Comparison of ENCODE assay signal across 25 cellular contexts in genomic region chr1:24177161-24177560, GRCh38. TPM values are rescaled to one million over a fixed set of nuclear protein-coding genes. Genes with fewer than 3 reads are reported as not detected.
"Had no signal": no experiment of that assay in that cellular context is flagged by ENCODE, and none has a peak within 500 bp of the region (broad histone marks: within the 10 kb centered on the region; RNA-seq: fewer than 3 reads in every experiment).

No MANE protein-coding gene starts in this region.

- DNase-seq: activated CD4-positive, alpha-beta memory T cell treated with anti-CD3 and anti-CD28 coated beads, Interleukin-2, amount 10 ng/mL, durations not matched to agents 7 days and 5 days; activated CD4-positive, alpha-beta T cell treated with anti-CD3 and anti-CD28 coated beads, Interleukin-2, amount 10 ng/mL, durations not matched to agents 7 days and 5 days; activated CD4-positive, CD25-positive, alpha-beta regulatory T cell; activated gamma-delta T cell treated with Interleukin-2 at 50 U/mL for 16 hours; activated naive CD4-positive, alpha-beta T cell treated with anti-CD3 and anti-CD28 coated beads, Interleukin-2, amount 10 ng/mL, durations not matched to agents 7 days and 5 days; activated naive CD8-positive, alpha-beta T cell treated with anti-CD3 and anti-CD28 coated beads for 36 hours; activated T-cell treated with anti-CD3 and anti-CD28 coated beads for 4 hours; activated T-cell treated with anti-CD3 and anti-CD28 coated beads, Interleukin-2, amount 50 U/mL, for 48 hours; brain microvascular endothelial cell; cerebellar nuclear complex; Kasumi-1; NCI-H1105 treated with DMSO at 0.1 percent for 48 hours; NCI-H1930; NCI-H2107; NCI-H510A treated with DMSO at 0.1 percent for 48 hours; NCI-H774; PC-3; SIG-M5; T-cell; T-helper 2 cell; T1000 had no signal

- H3K4me1 Mint-ChIP-seq: activated CD4-positive, alpha-beta memory T cell treated with anti-CD3 and anti-CD28 coated beads, Interleukin-2, amount 10 ng/mL, durations not matched to agents 7 days and 5 days; activated CD4-positive, alpha-beta T cell treated with anti-CD3 and anti-CD28 coated beads, Interleukin-2, amount 10 ng/mL, durations not matched to agents 7 days and 5 days; activated naive CD4-positive, alpha-beta T cell treated with anti-CD3 and anti-CD28 coated beads, Interleukin-2, amount 10 ng/mL, durations not matched to agents 7 days and 5 days; activated naive CD8-positive, alpha-beta T cell treated with anti-CD3 and anti-CD28 coated beads for 36 hours had no signal

- H3K4me3 ChIP-seq: cardiac muscle cell had no signal

- FAIRE-seq: TTC549 had no signal

- ATAC-seq: PC-3, T-cell had no signal

- H3K27ac ChIP-seq: brain microvascular endothelial cell, cardiac muscle cell had no signal

- H3K27ac Mint-ChIP-seq: activated CD4-positive, alpha-beta memory T cell treated with anti-CD3 and anti-CD28 coated beads, Interleukin-2, amount 10 ng/mL, durations not matched to agents 7 days and 5 days; activated CD4-positive, alpha-beta T cell treated with anti-CD3 and anti-CD28 coated beads, Interleukin-2, amount 10 ng/mL, durations not matched to agents 7 days and 5 days; activated naive CD4-positive, alpha-beta T cell treated with anti-CD3 and anti-CD28 coated beads, Interleukin-2, amount 10 ng/mL, durations not matched to agents 7 days and 5 days; activated naive CD8-positive, alpha-beta T cell treated with anti-CD3 and anti-CD28 coated beads for 36 hours; activated T-helper 2 cell treated with anti-CD3 and anti-CD28 coated beads, Interferon-gamma antibody, Interleukin-2, Interleukin-4, amounts not matched to agents 10 μg/mL and 5 μg/mL and 100 μg/mL, durations not matched to agents 14 hours and 24 hours and 36 hours; T-cell had no signal

- H3K4me3 Mint-ChIP-seq: activated CD4-positive, alpha-beta memory T cell treated with anti-CD3 and anti-CD28 coated beads, Interleukin-2, amount 10 ng/mL, durations not matched to agents 7 days and 5 days; activated CD4-positive, alpha-beta T cell treated with anti-CD3 and anti-CD28 coated beads, Interleukin-2, amount 10 ng/mL, durations not matched to agents 7 days and 5 days; activated naive CD4-positive, alpha-beta T cell treated with anti-CD3 and anti-CD28 coated beads, Interleukin-2, amount 10 ng/mL, durations not matched to agents 7 days and 5 days; activated naive CD8-positive, alpha-beta T cell treated with anti-CD3 and anti-CD28 coated beads for 36 hours; T-cell had no signal

- H3K36me3 ChIP-seq: brain microvascular endothelial cell, cardiac muscle cell had no signal

- H3K27me3 Mint-ChIP-seq: activated CD4-positive, alpha-beta T cell treated with anti-CD3 and anti-CD28 coated beads, Interleukin-2, amount 10 ng/mL, durations not matched to agents 7 days and 5 days; activated naive CD8-positive, alpha-beta T cell treated with anti-CD3 and anti-CD28 coated beads for 36 hours; T-cell had no signal

- H3K9me3 Mint-ChIP-seq: activated CD4-positive, alpha-beta memory T cell treated with anti-CD3 and anti-CD28 coated beads, Interleukin-2, amount 10 ng/mL, durations not matched to agents 7 days and 5 days; activated CD4-positive, alpha-beta T cell treated with anti-CD3 and anti-CD28 coated beads, Interleukin-2, amount 10 ng/mL, durations not matched to agents 7 days and 5 days; activated naive CD4-positive, alpha-beta T cell treated with anti-CD3 and anti-CD28 coated beads, Interleukin-2, amount 10 ng/mL, durations not matched to agents 7 days and 5 days; activated naive CD8-positive, alpha-beta T cell treated with anti-CD3 and anti-CD28 coated beads for 36 hours; activated T-helper 2 cell treated with anti-CD3 and anti-CD28 coated beads, Interferon-gamma antibody, Interleukin-2, Interleukin-4, amounts not matched to agents 10 μg/mL and 5 μg/mL and 100 μg/mL, durations not matched to agents 14 hours and 24 hours and 36 hours; T-cell had no signal

- H3K27me3 ChIP-seq: cardiac muscle cell had no signal

RNA-seq across cellular contexts. Expression of gene IL22RA1, which starts 34.2 kb away (rescaled TPM):
- total RNA-seq: activated CD4-positive, alpha-beta memory T cell treated with anti-CD3 and anti-CD28 coated beads, Interleukin-2, amount 10 ng/mL, durations not matched to agents 7 days and 5 days; activated CD4-positive, alpha-beta T cell treated with anti-CD3 and anti-CD28 coated beads, Interleukin-2, amount 10 ng/mL, durations not matched to agents 7 days and 5 days; activated CD8-positive, alpha-beta memory T cell treated with anti-CD3 and anti-CD28 coated beads for 36 hours; activated naive CD8-positive, alpha-beta T cell treated with anti-CD3 and anti-CD28 coated beads for 36 hours; activated T-helper 2 cell treated with anti-CD3 and anti-CD28 coated beads, Interferon-gamma antibody, Interleukin-2, Interleukin-4, amounts not matched to agents 10 μg/mL and 5 μg/mL and 100 μg/mL, durations not matched to agents 14 hours and 24 hours and 36 hours; cardiac muscle cell had no signal
- polyA plus RNA-seq: cardiac muscle cell had no signal
